Comparison of ENCODE assay signal across 21 cellular contexts in the genomic region with DNA sequence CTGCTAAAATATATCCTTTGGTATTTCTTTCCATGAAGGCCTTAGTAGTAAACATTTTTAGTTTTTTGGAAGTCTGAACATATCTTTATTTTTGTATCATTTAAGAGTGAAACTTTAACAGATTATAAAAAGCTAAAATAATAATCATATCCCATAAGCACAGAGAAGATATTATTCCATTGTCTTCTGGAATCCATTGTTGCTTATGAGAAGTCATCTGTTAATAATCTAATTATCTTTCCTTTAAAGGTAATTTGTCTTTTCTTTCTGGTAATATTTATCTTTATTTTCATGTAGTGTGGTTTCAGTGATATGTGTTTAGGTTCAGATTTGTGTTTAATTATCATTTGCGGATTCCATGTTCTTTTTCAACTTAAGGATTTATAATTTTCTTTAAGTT.
DNase-seq lines count a peak whose midpoint lies in the region; ATAC-seq, FAIRE-seq and TF ChIP-seq lines count a peak whose summit lies in the region.
"Had no signal": no experiment of that assay in that cellular context is flagged by ENCODE, and none has a peak within 500 bp of the region (broad histone marks: within the 10 kb centered on the region; RNA-seq: fewer than 3 reads in every experiment).

No MANE protein-coding gene starts in this region.

- no peak for TF ChIP-seq CTCF in fibroblast of pulmonary artery (IDR thresholded peaks at IDR 0.05; ENCODE audit: low read length, missing control alignments)

- in situ Hi-C loops in SK-MEL-5 (cut with HindIII; ENCODE audit: low pct_unique_long_range_greater_than_20kb, low sequenced_read_pairs): no loop called here

- no peak for ATAC-seq in GM21576 (IDR thresholded peaks at IDR 0.05; ENCODE audit: unreplicated experiment)
- no peak for ATAC-seq in GM19452 (IDR thresholded peaks at IDR 0.05; ENCODE audit: unreplicated experiment)
- ATAC-seq: GM23338, Right ventricle myocardium inferior had no signal

- DNase-seq in NCI-H2227 (lab: John Stamatoyannopoulos, UW; ENCODE audit: unreplicated experiment): peak; percentile 16
- no peak for DNase-seq in NCI-H2227 treated with DMSO at 0.1 percent for 48 hours (lab: John Stamatoyannopoulos, UW)
- DNase-seq in SK-MEL-5 (ENCODE audit: low read depth, low spot score): peak; percentile 7
- peak; percentile 27 for DNase-seq in fibroblast of pulmonary artery (ENCODE audit: low read depth)
- DNase-seq in iPS-NIHi11 (ENCODE audit: low spot score): no peak
- DNase-seq: 8988T, BE2C, DND-41, NCI-H1105 treated with DMSO at 0.1 percent for 48 hours, NCI-H2081, NCI-H2171, NCI-H446, NCI-H526 treated with DMSO at 0.1 percent for 48 hours, OCI-M1 had no signal

- H3K4me3 ChIP-seq in fibroblast of pulmonary artery (replicated peaks; ENCODE audit: low read depth, low read length): no peak overlapping the region
- H3K4me3 ChIP-seq: GM23338, HAP-1 had no signal

- FAIRE-seq in G401.6 (lab: Jason Lieb, UNC): peak; percentile 95
- FAIRE-seq: GM12892 had no signal

Comparison
In these comparisons a context has a peak if more than half of its experiments do, and no peak if none do; other contexts are left out.
1. DNase-seq: peak in NCI-H2227 (single experiment), SK-MEL-5 (single experiment) and fibroblast of pulmonary artery (single experiment); none in NCI-H2227 treated with DMSO at 0.1 percent for 48 hours (single experiment) and iPS-NIHi11 (single experiment).